In genomic region chr13:113509989-113510388, GRCh38 we compare ENCODE assay signal across 21 cellular contexts. TPM values are rescaled to one million over a fixed set of nuclear protein-coding genes. Genes with fewer than 3 reads are reported as not detected.
A peak's percentile ranks its signal among the peaks of the same experiment; 100 is the strongest.
DNase-seq lines count a peak whose midpoint lies in the region; ATAC-seq and TF ChIP-seq lines count a peak whose summit lies in the region.
"Had no signal": no experiment of that assay in that cellular context is flagged by ENCODE, and none has a peak within 500 bp of the region (broad histone marks: within the 10 kb centered on the region; RNA-seq: fewer than 3 reads in every experiment).

No MANE protein-coding gene starts in this region.

- no peaks in the 10 kb centered on the region for H3K9me3 ChIP-seq in naive thymus-derived CD4-positive, alpha-beta T cell (ENCODE audit: control insufficient read depth in 2 of 3, low read length in 3 of 3)
- no peaks in the 10 kb centered on the region for H3K9me3 ChIP-seq in testis
- H3K9me3 ChIP-seq: BLaER1, Peyer's patch, SJCRH30 had no signal

- no peak for DNase-seq in RWPE1 (ENCODE audit: low spot score)
- DNase-seq in naive thymus-derived CD4-positive, alpha-beta T cell, result no peak
- DNase-seq in testis, result no peak
- DNase-seq in NCI-H2227 treated with DMSO at 0.1 percent for 48 hours (lab: John Stamatoyannopoulos, UW), result no peak
- DNase-seq: CD4-positive, alpha-beta memory T cell; DMS153; GOT3; KG1; NCI-H1105; NCI-H146; NCI-H2029; NCI-H226; NCI-H524; NCI-H774; Peyer's patch; SJCRH30 had no signal

- no peak for TF ChIP-seq POLR2A in testis (IDR thresholded peaks at IDR 0.05)

- peaks cover 95% of the 10 kb centered on the region for H3K36me3 Mint-ChIP-seq in dendritic cell treated with granulocyte-macrophage colony-stimulating factor and Interleukin-4, amounts not matched to agents 40 ng/mL and 50 ng/mL, for 4 days (ENCODE audit: low read depth)
- H3K36me3 Mint-ChIP-seq in naive thymus-derived CD4-positive, alpha-beta T cell, result peaks cover 0 to 47% (median 21%) of the 10 kb centered on the region in 5 donors

- peaks cover 51% of the 10 kb centered on the region for H3K4me1 Mint-ChIP-seq in dendritic cell treated with granulocyte-macrophage colony-stimulating factor and Interleukin-4, amounts not matched to agents 40 ng/mL and 50 ng/mL, for 4 days (ENCODE audit: low read depth)
- H3K4me1 Mint-ChIP-seq in naive thymus-derived CD4-positive, alpha-beta T cell, result peaks cover 0 to 8% (median 5%) of the 10 kb centered on the region in 7 donors

- peaks cover 0 to 20% (median 10%) of the 10 kb centered on the region in 3 experiments for H3K36me3 ChIP-seq in naive thymus-derived CD4-positive, alpha-beta T cell (ENCODE audit: control insufficient read depth in 2 of 3, insufficient read depth in 3 of 3, low read length in 3 of 3)
- H3K36me3 ChIP-seq in testis (ENCODE audit: low read depth, missing control alignments), result no peaks in the 10 kb centered on the region

- no peak for TF ChIP-seq CTCF in RWPE1 (conservative IDR thresholded peaks at IDR 0.05; ENCODE audit: low read depth)
- TF ChIP-seq CTCF in testis (IDR thresholded peaks at IDR 0.05), result no peak

- H3K27me3 ChIP-seq in naive thymus-derived CD4-positive, alpha-beta T cell (ENCODE audit: control insufficient read depth in 2 of 2, insufficient read depth in 2 of 2, low read length in 2 of 2), result no peaks in the 10 kb centered on the region
- no peaks in the 10 kb centered on the region for H3K27me3 ChIP-seq in testis
- H3K27me3 ChIP-seq: BLaER1, Peyer's patch, SJCRH30 had no signal

- H3K27ac ChIP-seq in RWPE1 (0 out of 2 replicates have a peak overlapping the region, but pooled peaks have one; percentile 4), testis (no peak overlapping the region)
- no peak overlapping the region for H3K27ac ChIP-seq in naive thymus-derived CD4-positive, alpha-beta T cell (ENCODE audit: low read depth, low read length)
- H3K27ac ChIP-seq: BLaER1, Peyer's patch, SJCRH30 had no signal

- CTCF ChIA-PET in RWPE1 (lab: Yijun Ruan, JAX), result no interaction called here
- CTCF ChIA-PET in naive thymus-derived CD4-positive, alpha-beta T cell (lab: Charles Lee), result no interaction called here

- no peaks in the 10 kb centered on the region for H3K9me3 Mint-ChIP-seq in dendritic cell treated with granulocyte-macrophage colony-stimulating factor and Interleukin-4, amounts not matched to agents 40 ng/mL and 50 ng/mL, for 4 days
- no peaks in the 10 kb centered on the region for H3K9me3 Mint-ChIP-seq in naive thymus-derived CD4-positive, alpha-beta T cell
- H3K9me3 Mint-ChIP-seq: CD4-positive, alpha-beta memory T cell had no signal

- H3K27ac Mint-ChIP-seq in dendritic cell treated with granulocyte-macrophage colony-stimulating factor and Interleukin-4, amounts not matched to agents 40 ng/mL and 50 ng/mL, for 4 days, result peak overlapping the region; percentile 94
- no peak overlapping the region for H3K27ac Mint-ChIP-seq in naive thymus-derived CD4-positive, alpha-beta T cell
- H3K27ac Mint-ChIP-seq: CD4-positive, alpha-beta memory T cell had no signal

- peak; percentile 79 for ATAC-seq in naive thymus-derived CD4-positive, alpha-beta T cell
- no peak for ATAC-seq in GM18861 (IDR thresholded peaks at IDR 0.05; ENCODE audit: unreplicated experiment)
- no peak for ATAC-seq in GM21367 (IDR thresholded peaks at IDR 0.05; ENCODE audit: unreplicated experiment)
- ATAC-seq: HepG2 had no signal

- H3K4me3 Mint-ChIP-seq in dendritic cell treated with granulocyte-macrophage colony-stimulating factor and Interleukin-4, amounts not matched to agents 40 ng/mL and 50 ng/mL, for 4 days, result no peak overlapping the region
- no peak overlapping the region for H3K4me3 Mint-ChIP-seq in naive thymus-derived CD4-positive, alpha-beta T cell
- H3K4me3 Mint-ChIP-seq: CD4-positive, alpha-beta memory T cell had no signal

- WGBS in testis, 2 donors, result 87 to 88% methylated on average over 10 of the region's 10 CpGs

- POLR2A ChIA-PET in RWPE1 (lab: Yijun Ruan, JAX; ENCODE audit: low non-redundant PET), result no interaction called here
- POLR2A ChIA-PET in naive thymus-derived CD4-positive, alpha-beta T cell (lab: Charles Lee), result no interaction called here

- H3K4me1 ChIP-seq in naive thymus-derived CD4-positive, alpha-beta T cell (ENCODE audit: control insufficient read depth in 2 of 2, insufficient read depth in 2 of 2, low read length in 2 of 2), result no peaks in the 10 kb centered on the region
- no peaks in the 10 kb centered on the region for H3K4me1 ChIP-seq in testis
- H3K4me1 ChIP-seq: Peyer's patch, SJCRH30 had no signal

- intact Hi-C loops in dendritic cell treated with granulocyte-macrophage colony-stimulating factor and Interleukin-4, amounts not matched to agents 40 ng/mL and 50 ng/mL, for 4 days (cut with micrococcal nuclease), result no loop called here
- intact Hi-C loops in naive thymus-derived CD4-positive, alpha-beta T cell (cut with micrococcal nuclease), result no loop called here
- intact Hi-C loops in testis (cut with DNase I; ENCODE audit: low total_unique reads), result no loop called here

- H3K4me3 ChIP-seq in naive thymus-derived CD4-positive, alpha-beta T cell (ENCODE audit: low read length), result no peak overlapping the region
- no peak overlapping the region for H3K4me3 ChIP-seq in testis
- H3K4me3 ChIP-seq: BLaER1, Peyer's patch, SJCRH30 had no signal

- H3K27me3 Mint-ChIP-seq in dendritic cell treated with granulocyte-macrophage colony-stimulating factor and Interleukin-4, amounts not matched to agents 40 ng/mL and 50 ng/mL, for 4 days, result no peaks in the 10 kb centered on the region
- no peaks in the 10 kb centered on the region for H3K27me3 Mint-ChIP-seq in naive thymus-derived CD4-positive, alpha-beta T cell
- H3K27me3 Mint-ChIP-seq: CD4-positive, alpha-beta memory T cell had no signal

RNA-seq across cellular contexts. Expression of gene DCUN1D2, which starts 19.5 kb away (rescaled TPM):
- total RNA-seq in naive thymus-derived CD4-positive, alpha-beta T cell, result 10 to 100 TPM; 21.4 to 31.9 (median 23.4) TPM
- 10 to 100 TPM in 1 of 2 donors, 1 to 10 TPM in 1; 6.8 to 12.5 TPM for polyA plus RNA-seq in naive thymus-derived CD4-positive, alpha-beta T cell
- total RNA-seq in testis, result 10 to 100 TPM; 65.9 to 78.5 TPM
- 16.3 TPM for polyA plus RNA-seq in testis (ENCODE audit: insufficient read depth, low read depth, low replicate concordance)

RNA-seq across cellular contexts. Expression of gene ADPRHL1, which starts 56.7 kb away (rescaled TPM):
- total RNA-seq in naive thymus-derived CD4-positive, alpha-beta T cell, result 1 to 10 TPM in 3 of 5 experiments, under 1 TPM in 2; 0.12 to 2.0 (median 1.5) TPM
- under 1 TPM in 1 of 2 donors, not detected in 1; 0.37 TPM for polyA plus RNA-seq in naive thymus-derived CD4-positive, alpha-beta T cell
- 1 to 10 TPM; 6.6 to 9.3 TPM for total RNA-seq in testis
- polyA plus RNA-seq in testis (ENCODE audit: insufficient read depth, low read depth, low replicate concordance), result 6.2 TPM
